ENCODE assay signal across 1 cellular context in genomic region chr20:49168864-49169263, GRCh38.
A peak's percentile ranks its signal among the peaks of the same experiment; 100 is the strongest.
TF ChIP-seq lines count a peak whose summit lies in the region.

No MANE protein-coding gene starts in this region.

TF ChIP-seq in HepG2, 621 proteins besides CTCF, POLR2A, EP300 and RAD21:
- TF ChIP-seq ZNF770 (CRISPR knock-in tag; IDR thresholded peaks at IDR 0.05) (peak; percentile 48; the same call in 1 of the 2 replicates), ZBTB38 (CRISPR knock-in tag; IDR thresholded peaks at IDR 0.05) (0 out of 2 replicates have a peak, but pooled peaks have one; percentile 44)
